18 cellular contexts compared by ENCODE assay signal in genomic region chr12:52455818-52456217, GRCh38. TPM values are rescaled to one million over a fixed set of nuclear protein-coding genes. Genes with fewer than 3 reads are reported as not detected.
DNase-seq lines count a peak whose midpoint lies in the region; ATAC-seq, FAIRE-seq and TF ChIP-seq lines count a peak whose summit lies in the region.
"Had no signal": no experiment of that assay in that cellular context is flagged by ENCODE, and none has a peak within 500 bp of the region (broad histone marks: within the 10 kb centered on the region; RNA-seq: fewer than 3 reads in every experiment).

No MANE protein-coding gene starts in this region.

- DNase-seq in HepG2 (ENCODE audit: low spot score) (no peak), right lobe of liver (no peak), RWPE2 (ENCODE audit: low spot score) (no peak), epithelial cell of esophagus (ENCODE audit: low read depth) (peak; percentile 89), COLO829 (ENCODE audit: low spot score) (no peak), NCI-H524 (lab: John Stamatoyannopoulos, UW) (no peak)
- DNase-seq in activated CD4-positive, CD25-positive, alpha-beta regulatory T cell (lab: John Stamatoyannopoulos, UW), result no peak
- DNase-seq: COR-L47, GOT3, Kasumi-1, NCI-H1436, NCI-H2081, NCI-H524 treated with DMSO at 0.1 percent for 48 hours, SHP77 treated with DMSO at 0.1 percent for 48 hours had no signal

- H3K27me3 ChIP-seq in HepG2 (ENCODE audit: control insufficient read depth in 1 of 2, insufficient read depth in 2 of 2, low read length in 2 of 2) (peaks cover 0 to 2% of the 10 kb centered on the region in 2 experiments; a peak in 2 of 5 replicates), right lobe of liver (no peaks in the 10 kb centered on the region), RWPE2 (ENCODE audit: insufficient read depth, poor library complexity, severe bottlenecking) (no peaks in the 10 kb centered on the region)

- no peaks in the 10 kb centered on the region for H3K36me3 ChIP-seq in HepG2 (replicated peaks in 1 of 2; ENCODE audit: control insufficient read depth in 1 of 2, insufficient read depth in 2 of 2, low read length in 2 of 2)
- no peaks in the 10 kb centered on the region for H3K36me3 ChIP-seq in right lobe of liver
- H3K36me3 ChIP-seq in RWPE2 (ENCODE audit: low read depth), result no peaks in the 10 kb centered on the region

- no peak for FAIRE-seq in HepG2 (lab: Jason Lieb, UNC)
- FAIRE-seq: A204.1, GM12892 had no signal

- no peak for TF ChIP-seq EP300 in HepG2 (IDR thresholded peaks at IDR 0.05; ENCODE audit: low read depth in 2 of 2, low read length in 2 of 2)
- TF ChIP-seq EP300 in HepG2 (CRISPR knock-in tag; IDR thresholded peaks at IDR 0.05; ENCODE audit: borderline replicate concordance), result no peak

- H3K9me3 ChIP-seq in HepG2 (ENCODE audit: low read length) (no peaks in the 10 kb centered on the region), right lobe of liver (no peaks in the 10 kb centered on the region), RWPE2 (ENCODE audit: severe bottlenecking) (no peaks in the 10 kb centered on the region)

- no peak overlapping the region for H3K4me2 ChIP-seq in HepG2 (ENCODE audit: low read depth, low read length)

- H4K20me1 ChIP-seq in HepG2 (ENCODE audit: insufficient read depth, low read length), result no peaks in the 10 kb centered on the region

- POLR2A ChIA-PET in HepG2 (lab: Yijun Ruan, JAX), result no interaction called here

- TF ChIP-seq CTCF in HepG2 (CRISPR knock-in tag; IDR thresholded peaks at IDR 0.05) (no peak), right lobe of liver (IDR thresholded peaks at IDR 0.05) (no peak), RWPE2 (IDR thresholded peaks at IDR 0.05; ENCODE audit: poor library complexity, severe bottlenecking) (no peak), epithelial cell of esophagus (IDR thresholded peaks at IDR 0.05; ENCODE audit: insufficient read depth, low read depth, low read length, missing control alignments) (no peak)

- in situ Hi-C loops in HepG2 (cut with HindIII; ENCODE audit: extremely low pct_ligation_motif_present, low pct_unique_long_range_greater_than_20kb), result no loop called here

- no peak for TF ChIP-seq RAD21 in HepG2 (CRISPR knock-in tag; IDR thresholded peaks at IDR 0.05)

- TF ChIP-seq POLR2A in HepG2 (IDR thresholded peaks at IDR 0.05; ENCODE audit: insufficient read depth in 1 of 2, low read depth in 2 of 2, low read length in 2 of 2) (no peak), right lobe of liver (IDR thresholded peaks at IDR 0.05) (no peak)

- no TSS peak for BruUV-seq in HepG2 (replicated peaks; lab: Mats Ljungman, UMichigan)

- CTCF ChIA-PET in HepG2 (lab: Yijun Ruan, JAX; ENCODE audit: low intra/inter-chr PET ratio, low total read pairs), result no interaction called here

- no peak overlapping the region for H3K9ac ChIP-seq in HepG2 (ENCODE audit: insufficient read depth, low read depth, low read length)

- no peak overlapping the region for H2AFZ ChIP-seq in HepG2 (ENCODE audit: low read length)

- WGBS in HepG2 (ENCODE audit: low lambda C conversion rate), result 0% methylated on average over 2 of the region's 2 CpGs
- 49% methylated on average over 2 of the region's 2 CpGs for WGBS in right lobe of liver (ENCODE audit: insufficient coverage, low coverage, low lambda C conversion rate, missing lambda C conversion rate)

- ATAC-seq in HepG2 (no peak), right lobe of liver (no peak), RWPE2 (ENCODE audit: low read depth) (peak; percentile 20; the same call in 1 of the 3 replicates)
- ATAC-seq: SK-N-SH treated with all-trans-retinoic acid at 6 μM for 48 hours had no signal

- H3K4me3 ChIP-seq in HepG2 (replicated peaks in 1 of 3; ENCODE audit: insufficient read depth in 1 of 3, low read depth in 2 of 3, low read length in 3 of 3), result no peak overlapping the region
- no peak overlapping the region for H3K4me3 ChIP-seq in right lobe of liver
- no peak overlapping the region for H3K4me3 ChIP-seq in RWPE2 (ENCODE audit: severe bottlenecking)
- H3K4me3 ChIP-seq in epithelial cell of esophagus (ENCODE audit: low read length), result no peak overlapping the region

- no peaks in the 10 kb centered on the region for H3K79me2 ChIP-seq in HepG2 (ENCODE audit: insufficient read depth, low read length)

- H3K27ac ChIP-seq in HepG2 (ENCODE audit: extremely low read length, insufficient read depth, low read length), result no peak overlapping the region
- H3K27ac ChIP-seq in right lobe of liver, result no peak overlapping the region
- peak overlapping the region; percentile 83 for H3K27ac ChIP-seq in RWPE2 (ENCODE audit: poor library complexity, severe bottlenecking)
- H3K27ac ChIP-seq: C4-2B had no signal

- H3K4me1 ChIP-seq in HepG2 (ENCODE audit: insufficient read depth, low read length), result no peaks in the 10 kb centered on the region
- H3K4me1 ChIP-seq in right lobe of liver, result no peaks in the 10 kb centered on the region
- H3K4me1 ChIP-seq in RWPE2 (ENCODE audit: insufficient read depth, poor library complexity, severe bottlenecking), result peaks cover 34% of the 10 kb centered on the region

- intact Hi-C loops in HepG2 (cut with micrococcal nuclease; ENCODE audit: unreplicated experiment) (no loop called here), right lobe of liver (cut with DNase I) (no loop called here)

RNA-seq across cellular contexts. Expression of gene KRT6B, which starts 3.9 kb away (rescaled TPM):
- total RNA-seq in HepG2 (2016; rRNA removed; fragmentation: Illumina TruSeq; extraction: Trizol), result not detected in 2 replicates
- not detected in 2 replicates for total RNA-seq in HepG2 (2016; cell fraction: cytosol; rRNA removed; fragmentation: Illumina TruSeq; extraction: Trizol; ENCODE audit: low read depth)
- not detected in 2 replicates for total RNA-seq in HepG2 (2016; cell fraction: insoluble cytoplasmic fraction; rRNA removed; fragmentation: Illumina TruSeq; extraction: Trizol)
- not detected in 2 replicates for total RNA-seq in HepG2 (2016; cell fraction: membrane; rRNA removed; fragmentation: Illumina TruSeq; extraction: Trizol)
- total RNA-seq in HepG2 (2016; cell fraction: nucleus; rRNA removed; fragmentation: Illumina TruSeq; extraction: Trizol), result not detected in 2 replicates
- polyA plus RNA-seq in HepG2 (2011; rRNA removed), result 0.07 TPM in 1 of 2 replicates, not detected in the other
- polyA plus RNA-seq in HepG2 (2011; cell fraction: cytosol; rRNA removed), result not detected in 2 replicates
- polyA plus RNA-seq in HepG2 (2011; cell fraction: nucleus; rRNA removed), result not detected in 2 replicates
- not detected in 2 replicates for polyA plus RNA-seq in HepG2 (2012)
- polyA plus RNA-seq in HepG2 (2016; cell fraction: cytosol; fragmentation: Illumina TruSeq; extraction: Trizol; ENCODE audit: low read depth), result not detected in 2 replicates
- polyA plus RNA-seq in HepG2 (2016; cell fraction: insoluble cytoplasmic fraction; fragmentation: Illumina TruSeq; extraction: Trizol; ENCODE audit: low read depth), result not detected in 2 replicates
- polyA plus RNA-seq in HepG2 (2016; cell fraction: membrane; fragmentation: Illumina TruSeq; extraction: Trizol; ENCODE audit: low read depth), result not detected in 2 replicates
- polyA plus RNA-seq in HepG2 (2016; cell fraction: nucleus; fragmentation: Illumina TruSeq; extraction: Trizol; ENCODE audit: insufficient read depth, low read depth), result not detected in 2 replicates
- 2.5 TPM in 1 of 2 replicates, not detected in the other for polyA minus RNA-seq in HepG2 (2011; rRNA and poly(A)+ RNA removed; ENCODE audit: low replicate concordance)
- polyA minus RNA-seq in HepG2 (2011; cell fraction: cytosol; rRNA and poly(A)+ RNA removed), result not detected in 2 replicates
- polyA minus RNA-seq in HepG2 (2011; cell fraction: nucleus; rRNA and poly(A)+ RNA removed), result not detected in 2 replicates
- total RNA-seq in right lobe of liver, result under 1 TPM in 1 of 6 experiments, not detected in 5; 0.13 TPM

RNA-seq across cellular contexts. Expression of gene KRT6C, which starts 17.8 kb away (rescaled TPM):
- total RNA-seq in HepG2 (2016; rRNA removed; fragmentation: Illumina TruSeq; extraction: Trizol) (not detected in 2 replicates), right lobe of liver (under 1 TPM in 1 of 6 experiments, not detected in 5; 0.15 TPM)
- not detected in 2 replicates for total RNA-seq in HepG2 (2016; cell fraction: cytosol; rRNA removed; fragmentation: Illumina TruSeq; extraction: Trizol; ENCODE audit: low read depth)
- not detected in 2 replicates for total RNA-seq in HepG2 (2016; cell fraction: insoluble cytoplasmic fraction; rRNA removed; fragmentation: Illumina TruSeq; extraction: Trizol)
- total RNA-seq in HepG2 (2016; cell fraction: membrane; rRNA removed; fragmentation: Illumina TruSeq; extraction: Trizol), result not detected in 2 replicates
- not detected in 2 replicates for total RNA-seq in HepG2 (2016; cell fraction: nucleus; rRNA removed; fragmentation: Illumina TruSeq; extraction: Trizol)
- 0.03 TPM in 1 of 2 replicates, not detected in the other for polyA plus RNA-seq in HepG2 (2011; rRNA removed)
- not detected in 2 replicates for polyA plus RNA-seq in HepG2 (2011; cell fraction: cytosol; rRNA removed)
- not detected in 2 replicates for polyA plus RNA-seq in HepG2 (2011; cell fraction: nucleus; rRNA removed)
- polyA plus RNA-seq in HepG2 (2012), result not detected in 2 replicates
- 0.06 and 0.12 TPM in 2 replicates for polyA plus RNA-seq in HepG2 (2016; cell fraction: cytosol; fragmentation: Illumina TruSeq; extraction: Trizol; ENCODE audit: low read depth)
- polyA plus RNA-seq in HepG2 (2016; cell fraction: insoluble cytoplasmic fraction; fragmentation: Illumina TruSeq; extraction: Trizol; ENCODE audit: low read depth), result 0.10 TPM in 1 of 2 replicates, not detected in the other
- polyA plus RNA-seq in HepG2 (2016; cell fraction: membrane; fragmentation: Illumina TruSeq; extraction: Trizol; ENCODE audit: low read depth), result 0.15 TPM in 1 of 2 replicates, not detected in the other
- polyA plus RNA-seq in HepG2 (2016; cell fraction: nucleus; fragmentation: Illumina TruSeq; extraction: Trizol; ENCODE audit: insufficient read depth, low read depth), result 0.20 TPM in 1 of 2 replicates, not detected in the other
- polyA minus RNA-seq in HepG2 (2011; rRNA and poly(A)+ RNA removed; ENCODE audit: low replicate concordance), result 0.40 TPM in 1 of 2 replicates, not detected in the other
- polyA minus RNA-seq in HepG2 (2011; cell fraction: cytosol; rRNA and poly(A)+ RNA removed), result not detected in 2 replicates
- not detected in 2 replicates for polyA minus RNA-seq in HepG2 (2011; cell fraction: nucleus; rRNA and poly(A)+ RNA removed)

RNA-seq across cellular contexts. Expression of gene KRT75, which starts 21.6 kb away (rescaled TPM):
- total RNA-seq in HepG2 (2016; rRNA removed; fragmentation: Illumina TruSeq; extraction: Trizol) (not detected in 2 replicates), right lobe of liver (not detected)
- total RNA-seq in HepG2 (2016; cell fraction: cytosol; rRNA removed; fragmentation: Illumina TruSeq; extraction: Trizol; ENCODE audit: low read depth), result not detected in 2 replicates
- not detected in 2 replicates for total RNA-seq in HepG2 (2016; cell fraction: insoluble cytoplasmic fraction; rRNA removed; fragmentation: Illumina TruSeq; extraction: Trizol)
- total RNA-seq in HepG2 (2016; cell fraction: membrane; rRNA removed; fragmentation: Illumina TruSeq; extraction: Trizol), result not detected in 2 replicates
- not detected in 2 replicates for total RNA-seq in HepG2 (2016; cell fraction: nucleus; rRNA removed; fragmentation: Illumina TruSeq; extraction: Trizol)
- polyA plus RNA-seq in HepG2 (2011; rRNA removed), result not detected in 2 replicates
- polyA plus RNA-seq in HepG2 (2011; cell fraction: cytosol; rRNA removed), result not detected in 2 replicates
- polyA plus RNA-seq in HepG2 (2011; cell fraction: nucleus; rRNA removed), result not detected in 2 replicates
- polyA plus RNA-seq in HepG2 (2012), result not detected in 2 replicates
- not detected in 2 replicates for polyA plus RNA-seq in HepG2 (2016; cell fraction: cytosol; fragmentation: Illumina TruSeq; extraction: Trizol; ENCODE audit: low read depth)
- polyA plus RNA-seq in HepG2 (2016; cell fraction: insoluble cytoplasmic fraction; fragmentation: Illumina TruSeq; extraction: Trizol; ENCODE audit: low read depth), result not detected in 2 replicates
- polyA plus RNA-seq in HepG2 (2016; cell fraction: membrane; fragmentation: Illumina TruSeq; extraction: Trizol; ENCODE audit: low read depth), result not detected in 2 replicates
- polyA plus RNA-seq in HepG2 (2016; cell fraction: nucleus; fragmentation: Illumina TruSeq; extraction: Trizol; ENCODE audit: insufficient read depth, low read depth), result not detected in 2 replicates
- polyA minus RNA-seq in HepG2 (2011; rRNA and poly(A)+ RNA removed; ENCODE audit: low replicate concordance), result not detected in 2 replicates
- not detected in 2 replicates for polyA minus RNA-seq in HepG2 (2011; cell fraction: cytosol; rRNA and poly(A)+ RNA removed)
- polyA minus RNA-seq in HepG2 (2011; cell fraction: nucleus; rRNA and poly(A)+ RNA removed), result not detected in 2 replicates

RNA-seq across cellular contexts. Expression of gene KRT6A, which starts 37.2 kb away (rescaled TPM):
- not detected in 2 replicates for total RNA-seq in HepG2 (2016; rRNA removed; fragmentation: Illumina TruSeq; extraction: Trizol)
- total RNA-seq in HepG2 (2016; cell fraction: cytosol; rRNA removed; fragmentation: Illumina TruSeq; extraction: Trizol; ENCODE audit: low read depth), result not detected in 2 replicates
- total RNA-seq in HepG2 (2016; cell fraction: insoluble cytoplasmic fraction; rRNA removed; fragmentation: Illumina TruSeq; extraction: Trizol), result not detected in 2 replicates
- total RNA-seq in HepG2 (2016; cell fraction: membrane; rRNA removed; fragmentation: Illumina TruSeq; extraction: Trizol), result not detected in 2 replicates
- not detected in 2 replicates for total RNA-seq in HepG2 (2016; cell fraction: nucleus; rRNA removed; fragmentation: Illumina TruSeq; extraction: Trizol)
- 0.13 TPM in 2 replicates for polyA plus RNA-seq in HepG2 (2011; rRNA removed)
- polyA plus RNA-seq in HepG2 (2011; cell fraction: cytosol; rRNA removed), result 0.05 TPM in 1 of 2 replicates, not detected in the other
- not detected in 2 replicates for polyA plus RNA-seq in HepG2 (2011; cell fraction: nucleus; rRNA removed)
- polyA plus RNA-seq in HepG2 (2012), result not detected in 2 replicates
- not detected in 2 replicates for polyA plus RNA-seq in HepG2 (2016; cell fraction: cytosol; fragmentation: Illumina TruSeq; extraction: Trizol; ENCODE audit: low read depth)
- polyA plus RNA-seq in HepG2 (2016; cell fraction: insoluble cytoplasmic fraction; fragmentation: Illumina TruSeq; extraction: Trizol; ENCODE audit: low read depth), result not detected in 2 replicates
- polyA plus RNA-seq in HepG2 (2016; cell fraction: membrane; fragmentation: Illumina TruSeq; extraction: Trizol; ENCODE audit: low read depth), result not detected in 2 replicates
- not detected in 2 replicates for polyA plus RNA-seq in HepG2 (2016; cell fraction: nucleus; fragmentation: Illumina TruSeq; extraction: Trizol; ENCODE audit: insufficient read depth, low read depth)
- 11.8 TPM in 1 of 2 replicates, not detected in the other for polyA minus RNA-seq in HepG2 (2011; rRNA and poly(A)+ RNA removed; ENCODE audit: low replicate concordance)
- not detected in 2 replicates for polyA minus RNA-seq in HepG2 (2011; cell fraction: cytosol; rRNA and poly(A)+ RNA removed)
- polyA minus RNA-seq in HepG2 (2011; cell fraction: nucleus; rRNA and poly(A)+ RNA removed), result not detected in 2 replicates
- total RNA-seq in right lobe of liver, result 1 to 10 TPM in 1 of 6 experiments, not detected in 5; 1.2 TPM

RNA-seq across cellular contexts. Expression of gene KRT82, which starts 49.7 kb away (rescaled TPM):
- total RNA-seq in HepG2 (2016; rRNA removed; fragmentation: Illumina TruSeq; extraction: Trizol), result not detected in 2 replicates
- total RNA-seq in HepG2 (2016; cell fraction: cytosol; rRNA removed; fragmentation: Illumina TruSeq; extraction: Trizol; ENCODE audit: low read depth), result not detected in 2 replicates
- not detected in 2 replicates for total RNA-seq in HepG2 (2016; cell fraction: insoluble cytoplasmic fraction; rRNA removed; fragmentation: Illumina TruSeq; extraction: Trizol)
- total RNA-seq in HepG2 (2016; cell fraction: membrane; rRNA removed; fragmentation: Illumina TruSeq; extraction: Trizol), result not detected in 2 replicates
- not detected in 2 replicates for total RNA-seq in HepG2 (2016; cell fraction: nucleus; rRNA removed; fragmentation: Illumina TruSeq; extraction: Trizol)
- not detected in 2 replicates for polyA plus RNA-seq in HepG2 (2011; rRNA removed)
- not detected in 2 replicates for polyA plus RNA-seq in HepG2 (2011; cell fraction: cytosol; rRNA removed)
- not detected in 2 replicates for polyA plus RNA-seq in HepG2 (2011; cell fraction: nucleus; rRNA removed)
- not detected in 2 replicates for polyA plus RNA-seq in HepG2 (2012)
- polyA plus RNA-seq in HepG2 (2016; cell fraction: cytosol; fragmentation: Illumina TruSeq; extraction: Trizol; ENCODE audit: low read depth), result not detected in 2 replicates
- polyA plus RNA-seq in HepG2 (2016; cell fraction: insoluble cytoplasmic fraction; fragmentation: Illumina TruSeq; extraction: Trizol; ENCODE audit: low read depth), result not detected in 2 replicates
- not detected in 2 replicates for polyA plus RNA-seq in HepG2 (2016; cell fraction: membrane; fragmentation: Illumina TruSeq; extraction: Trizol; ENCODE audit: low read depth)
- polyA plus RNA-seq in HepG2 (2016; cell fraction: nucleus; fragmentation: Illumina TruSeq; extraction: Trizol; ENCODE audit: insufficient read depth, low read depth), result not detected in 2 replicates
- not detected in 2 replicates for polyA minus RNA-seq in HepG2 (2011; rRNA and poly(A)+ RNA removed; ENCODE audit: low replicate concordance)
- polyA minus RNA-seq in HepG2 (2011; cell fraction: cytosol; rRNA and poly(A)+ RNA removed), result not detected in 2 replicates
- not detected in 2 replicates for polyA minus RNA-seq in HepG2 (2011; cell fraction: nucleus; rRNA and poly(A)+ RNA removed)
- not detected for total RNA-seq in right lobe of liver
